Comparison of ENCODE assay signal across 15 cellular contexts in the genomic region with DNA sequence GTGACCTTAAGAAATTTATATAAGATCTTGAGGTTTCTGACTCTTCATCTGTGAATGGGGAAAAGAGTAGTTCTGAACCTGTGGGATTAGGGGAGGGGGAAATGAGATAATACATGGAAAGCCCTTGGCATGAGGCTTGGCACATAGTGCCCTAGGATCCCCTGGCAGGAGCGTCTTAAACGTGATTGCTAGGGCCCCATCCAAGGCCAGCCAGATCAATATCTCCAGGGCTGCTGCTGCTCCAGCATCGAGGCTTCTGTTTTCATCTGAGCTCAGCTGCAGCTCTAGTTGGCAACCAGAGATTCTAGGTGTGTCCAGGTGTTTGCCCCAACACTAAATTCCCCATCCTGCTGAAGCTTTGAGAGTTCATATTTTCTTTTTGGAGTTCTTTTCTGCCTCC.
DNase-seq lines count a peak whose midpoint lies in the region; ATAC-seq and TF ChIP-seq lines count a peak whose summit lies in the region.
"Had no signal": no experiment of that assay in that cellular context is flagged by ENCODE, and none has a peak within 500 bp of the region (broad histone marks: within the 10 kb centered on the region; RNA-seq: fewer than 3 reads in every experiment).

No MANE protein-coding gene starts in this region.

- H3K9me3 Mint-ChIP-seq in activated naive CD4-positive, alpha-beta T cell treated with anti-CD3 and anti-CD28 coated beads for 36 hours = no peaks in the 10 kb centered on the region
- H3K9me3 Mint-ChIP-seq in activated naive CD8-positive, alpha-beta T cell treated with anti-CD3 and anti-CD28 coated beads, Interleukin-2, amount 50 U/mL, for 24 hours = no peaks in the 10 kb centered on the region
- H3K9me3 Mint-ChIP-seq: WTC11 had no signal

- TF ChIP-seq POLR2A in suprapubic skin (IDR thresholded peaks at IDR 0.05) = no peak
- TF ChIP-seq POLR2A in prostate gland (IDR thresholded peaks at IDR 0.05) = no peak

- H3K4me3 ChIP-seq in lower lobe of right lung = no peak overlapping the region
- no peak overlapping the region for H3K4me3 ChIP-seq in suprapubic skin
- no peak overlapping the region for H3K4me3 ChIP-seq in WERI-Rb-1 (ENCODE audit: low read depth, low read length)
- H3K4me3 ChIP-seq in prostate gland = no peak overlapping the region
- H3K4me3 ChIP-seq: ovary had no signal

- H3K27me3 ChIP-seq in lower lobe of right lung (ENCODE audit: low read depth) (no peaks in the 10 kb centered on the region), suprapubic skin (no peaks in the 10 kb centered on the region), WERI-Rb-1 (ENCODE audit: insufficient read depth, low read depth, severe bottlenecking) (peaks cover 96% of the 10 kb centered on the region), prostate gland (replicated peaks; ENCODE audit: insufficient read depth) (no peaks in the 10 kb centered on the region)
- H3K27me3 ChIP-seq: ovary had no signal

- no peak for DNase-seq in activated naive CD4-positive, alpha-beta T cell treated with anti-CD3 and anti-CD28 coated beads for 36 hours
- no peak for DNase-seq in activated naive CD4-positive, alpha-beta T cell treated with anti-CD3 and anti-CD28 coated beads, Interleukin-2, amount 50 U/mL, for 16 hours
- DNase-seq in activated naive CD8-positive, alpha-beta T cell treated with anti-CD3 and anti-CD28 coated beads, Interleukin-2, amount 50 U/mL, for 24 hours = no peak
- DNase-seq in lower lobe of right lung (no peak), suprapubic skin (ENCODE audit: low spot score in 2 of 2) (peak in 1 of 2 donors; percentile 36), WERI-Rb-1 (no peak), NCI-H1436 treated with DMSO at 0.1 percent for 48 hours (lab: John Stamatoyannopoulos, UW) (no peak), prostate gland (ENCODE audit: low spot score) (no peak)
- DNase-seq: DMS53, NCI-H1048, NCI-H526 treated with DMSO at 0.1 percent for 48 hours, SHP77 had no signal

- intact Hi-C loops in activated naive CD4-positive, alpha-beta T cell treated with anti-CD3 and anti-CD28 coated beads for 36 hours (cut with micrococcal nuclease) = loop anchor here (1.0 to 2.0 kb wide), 7 partner anchors 20 to 326 kb away; no protein-coding TSS in a partner anchor
- intact Hi-C loops in lower lobe of right lung (cut with DNase I) = no loop called here
- intact Hi-C loops in prostate gland (cut with DNase I) = loop anchor here (5.0 kb wide), 1 partner anchor 36 kb away; no protein-coding TSS in a partner anchor

- TF ChIP-seq EP300 in suprapubic skin (IDR thresholded peaks at IDR 0.05) = no peak

- no peak for TF ChIP-seq CTCF in lower lobe of right lung (IDR thresholded peaks at IDR 0.05)
- no peak for TF ChIP-seq CTCF in suprapubic skin (IDR thresholded peaks at IDR 0.05)
- TF ChIP-seq CTCF in WERI-Rb-1 (IDR thresholded peaks at IDR 0.05; ENCODE audit: low read depth, low read length) = no peak
- TF ChIP-seq CTCF in prostate gland (IDR thresholded peaks at IDR 0.05) = no peak

- H3K9me3 ChIP-seq in lower lobe of right lung = no peaks in the 10 kb centered on the region
- H3K9me3 ChIP-seq in suprapubic skin = no peaks in the 10 kb centered on the region
- no peaks in the 10 kb centered on the region for H3K9me3 ChIP-seq in WERI-Rb-1 (ENCODE audit: severe bottlenecking)
- no peaks in the 10 kb centered on the region for H3K9me3 ChIP-seq in prostate gland
- H3K9me3 ChIP-seq: ovary had no signal

- H3K4me1 Mint-ChIP-seq in activated naive CD4-positive, alpha-beta T cell treated with anti-CD3 and anti-CD28 coated beads for 36 hours (ENCODE audit: low read depth) = peaks cover 32% of the 10 kb centered on the region
- peaks cover 36% of the 10 kb centered on the region for H3K4me1 Mint-ChIP-seq in activated naive CD8-positive, alpha-beta T cell treated with anti-CD3 and anti-CD28 coated beads, Interleukin-2, amount 50 U/mL, for 24 hours

- H3K4me1 ChIP-seq in lower lobe of right lung (peaks cover 83% of the 10 kb centered on the region), suprapubic skin (peaks cover 75% of the 10 kb centered on the region), prostate gland (replicated peaks) (peaks cover 11% of the 10 kb centered on the region)

- H3K27ac Mint-ChIP-seq in activated naive CD4-positive, alpha-beta T cell treated with anti-CD3 and anti-CD28 coated beads for 36 hours = peak overlapping the region; percentile 86
- peak overlapping the region; percentile 87 for H3K27ac Mint-ChIP-seq in activated naive CD8-positive, alpha-beta T cell treated with anti-CD3 and anti-CD28 coated beads, Interleukin-2, amount 50 U/mL, for 24 hours
- H3K27ac Mint-ChIP-seq: WTC11 had no signal

- WGBS in suprapubic skin = 53% methylated on average over 3 of the region's 3 CpGs
- 39% methylated on average over 3 of the region's 3 CpGs for WGBS in prostate gland

- H3K36me3 ChIP-seq in lower lobe of right lung (no peaks in the 10 kb centered on the region), suprapubic skin (no peaks in the 10 kb centered on the region), WERI-Rb-1 (no peaks in the 10 kb centered on the region), prostate gland (no peaks in the 10 kb centered on the region)
- H3K36me3 ChIP-seq: ovary had no signal

- no peak overlapping the region for H3K4me3 Mint-ChIP-seq in activated naive CD4-positive, alpha-beta T cell treated with anti-CD3 and anti-CD28 coated beads for 36 hours
- H3K4me3 Mint-ChIP-seq in activated naive CD8-positive, alpha-beta T cell treated with anti-CD3 and anti-CD28 coated beads, Interleukin-2, amount 50 U/mL, for 24 hours = no peak overlapping the region
- H3K4me3 Mint-ChIP-seq: WTC11 had no signal

- H3K27ac ChIP-seq in lower lobe of right lung = peak overlapping the region; percentile 89
- peak overlapping the region; percentile 96 for H3K27ac ChIP-seq in suprapubic skin
- H3K27ac ChIP-seq in WERI-Rb-1 = no peak overlapping the region
- no peak overlapping the region for H3K27ac ChIP-seq in prostate gland

- CTCF ChIA-PET in activated naive CD4-positive, alpha-beta T cell treated with anti-CD3 and anti-CD28 coated beads for 36 hours (lab: Charles Lee) = interaction anchor here (0.7 to 1.8 kb wide), 6 partner anchors 18 to 178 kb away, joined by 3 to 11 read pairs (median 4); no protein-coding TSS in a partner anchor

- H3K36me3 Mint-ChIP-seq in activated naive CD4-positive, alpha-beta T cell treated with anti-CD3 and anti-CD28 coated beads for 36 hours (ENCODE audit: low read depth) = no peaks in the 10 kb centered on the region
- H3K36me3 Mint-ChIP-seq in activated naive CD8-positive, alpha-beta T cell treated with anti-CD3 and anti-CD28 coated beads, Interleukin-2, amount 50 U/mL, for 24 hours (ENCODE audit: low read depth) = no peaks in the 10 kb centered on the region
- H3K36me3 Mint-ChIP-seq: WTC11 had no signal

- no peaks in the 10 kb centered on the region for H3K27me3 Mint-ChIP-seq in activated naive CD4-positive, alpha-beta T cell treated with anti-CD3 and anti-CD28 coated beads for 36 hours (ENCODE audit: low read depth)
- peaks cover 3% of the 10 kb centered on the region for H3K27me3 Mint-ChIP-seq in activated naive CD8-positive, alpha-beta T cell treated with anti-CD3 and anti-CD28 coated beads, Interleukin-2, amount 50 U/mL, for 24 hours

- no peak for ATAC-seq in activated naive CD8-positive, alpha-beta T cell treated with anti-CD3 and anti-CD28 coated beads, Interleukin-2, amount 50 U/mL, for 24 hours
- no peak for ATAC-seq in lower lobe of right lung
- ATAC-seq: HCT116, WTC11 had no signal

Comparison
In these comparisons a context has a peak if more than half of its experiments do, and no peak if none do; other contexts are left out.
1. H3K27ac ChIP-seq: peak in lower lobe of right lung (single experiment) and suprapubic skin (single experiment); none in WERI-Rb-1 (single experiment) and prostate gland (0 of 2).